In genomic region chr11:15192007-15192556, GRCh38 we compare ENCODE assay signal across 22 cellular contexts.
"Had no signal": no experiment of that assay in that cellular context is flagged by ENCODE, and none has a peak within 500 bp of the region (broad histone marks: within the 10 kb centered on the region; RNA-seq: fewer than 3 reads in every experiment).

No MANE protein-coding gene starts in this region.

- H3K36me3 ChIP-seq: gastroesophageal sphincter, left lung, lower lobe of right lung, transverse colon had no signal

- H3K27me3 ChIP-seq: gastroesophageal sphincter, left lung, testis, transverse colon had no signal

- H3K27ac ChIP-seq: epithelial cell of prostate, gastroesophageal sphincter, left lung, lower lobe of right lung, testis, transverse colon had no signal

- H3K9me3 ChIP-seq: gastroesophageal sphincter, left lung, lower lobe of right lung, mucosa of descending colon, testis, transverse colon had no signal

- ATAC-seq: gastroesophageal sphincter; left lung; lower lobe of right lung; mucosa of descending colon; natural killer cell treated with Interleukin-12 subunit alpha and Interleukin-12 subunit beta and Interleukin-15 and Interleukin-18, amount 100 ng/mL, for 72 hours; right cardiac atrium had no signal

- H3K4me1 ChIP-seq: lower lobe of right lung, testis had no signal

- DNase-seq: activated B cell treated with CpG ODN at 0.5 μM for 24 hours; activated CD4-positive, alpha-beta T cell treated with anti-CD3 and anti-CD28 coated beads, Interleukin-2, amount 50 U/mL, for 4 hours; activated effector memory CD4-positive, alpha-beta T cell treated with Interleukin-2 at 50 U/mL for 16 hours; activated naive CD4-positive, alpha-beta T cell treated with Interleukin-2 at 50 U/mL for 16 hours; anterior cingulate cortex; head of caudate nucleus; hippocampal formation; immature natural killer cell; kidney glomerular epithelial cell; left lung; lower lobe of right lung; mucosa of descending colon; posterior cingulate gyrus; right cardiac atrium; stimulated activated CD4-positive, alpha-beta T cell treated with anti-CD3 and anti-CD28 coated beads, Interleukin-2, amount 100 ng/mL, for 48 hours; stimulated activated naive CD4-positive, alpha-beta T cell treated with Interleukin-2 at 50 U/mL for 16 hours; T-helper 2 cell; testis; transverse colon had no signal

- H3K4me3 ChIP-seq: gastroesophageal sphincter, left lung, lower lobe of right lung, mucosa of descending colon, testis, transverse colon had no signal
